Comparison of ENCODE assay signal across 1 cellular context in genomic region chr10:129494740-129495139, GRCh38.
TF ChIP-seq lines count a peak whose summit lies in the region.

No MANE protein-coding gene starts in this region.

TF ChIP-seq in WTC11, 78 proteins besides CTCF, POLR2A, EP300 and RAD21 (continued from another document):
- TF ChIP-seq AFF4 (CRISPR knock-in tag; IDR thresholded peaks at IDR 0.05; ENCODE audit: borderline replicate concordance) (no peak), GABPB1 (CRISPR knock-in tag; IDR thresholded peaks at IDR 0.05) (no peak), ERG (CRISPR knock-in tag; IDR thresholded peaks at IDR 0.05) (no peak), ZMAT4 (CRISPR knock-in tag; IDR thresholded peaks at IDR 0.05) (no peak), E2F5 (CRISPR knock-in tag; IDR thresholded peaks at IDR 0.05) (no peak), NFE2L1 (CRISPR knock-in tag; IDR thresholded peaks at IDR 0.05) (no peak), HMGA2 (CRISPR knock-in tag; IDR thresholded peaks at IDR 0.05) (no peak), SMAD4 (CRISPR knock-in tag; IDR thresholded peaks at IDR 0.05) (no peak), FOXP1 (CRISPR knock-in tag; IDR thresholded peaks at IDR 0.05; ENCODE audit: borderline replicate concordance) (no peak), ESRRA (CRISPR knock-in tag; IDR thresholded peaks at IDR 0.05; ENCODE audit: borderline replicate concordance) (no peak), ZNF425 (CRISPR knock-in tag; conservative IDR thresholded peaks at IDR 0.05) (no peak), HMGXB4 (CRISPR knock-in tag; IDR thresholded peaks at IDR 0.05) (no peak)
